29 cellular contexts compared by ENCODE assay signal in the genomic region with DNA sequence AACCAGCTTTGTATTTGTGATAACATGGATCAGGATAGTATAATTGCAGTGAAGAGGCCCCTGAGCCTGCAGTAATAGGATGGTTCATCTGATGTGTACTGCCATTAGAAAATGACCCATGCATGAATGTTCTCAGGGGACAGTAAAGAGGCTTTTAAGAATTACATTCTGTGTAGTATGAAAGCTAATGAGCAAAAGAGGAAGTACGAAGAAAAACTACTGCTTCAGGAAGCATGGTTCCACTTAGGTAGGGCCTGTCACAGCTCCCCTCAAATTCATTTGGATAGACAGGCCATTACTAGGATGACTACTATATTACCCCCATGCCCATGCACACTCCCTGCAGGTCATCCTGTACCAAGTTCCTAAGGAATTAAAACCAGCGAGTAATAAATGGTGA.
A peak's percentile ranks its signal among the peaks of the same experiment; 100 is the strongest.
DNase-seq lines count a peak whose midpoint lies in the region; ATAC-seq and TF ChIP-seq lines count a peak whose summit lies in the region.
"Had no signal": no experiment of that assay in that cellular context is flagged by ENCODE, and none has a peak within 500 bp of the region (broad histone marks: within the 10 kb centered on the region; RNA-seq: fewer than 3 reads in every experiment).

No MANE protein-coding gene starts in this region.

- H3K36me3 Mint-ChIP-seq in nephron progenitor cell (ENCODE audit: low read depth), result peaks cover 8% of the 10 kb centered on the region
- no peaks in the 10 kb centered on the region for H3K36me3 Mint-ChIP-seq in activated CD8-positive, alpha-beta memory T cell treated with anti-CD3 and anti-CD28 coated beads, Interleukin-2, amount 10 ng/mL, durations not matched to agents 7 days and 5 days
- H3K36me3 Mint-ChIP-seq: IgD-negative memory B cell, immature natural killer cell had no signal

- no peaks in the 10 kb centered on the region for H3F3A ChIP-seq in GM23248 (ENCODE audit: insufficient read depth)

- ATAC-seq in GM19351 (IDR thresholded peaks at IDR 0.05; ENCODE audit: unreplicated experiment), result peak; percentile 76
- no peak for ATAC-seq in activated CD8-positive, alpha-beta memory T cell treated with anti-CD3 and anti-CD28 coated beads, Interleukin-2, amount 10 ng/mL, durations not matched to agents 7 days and 5 days
- ATAC-seq: activated CD4-positive, alpha-beta T cell treated with anti-CD3 and anti-CD28 coated beads for 36 hours; upper lobe of right lung had no signal

- H3K9me3 ChIP-seq in OCI-LY7 (ENCODE audit: low read length) (no peaks in the 10 kb centered on the region), GM23248 (ENCODE audit: low read depth) (no peaks in the 10 kb centered on the region)
- H3K9me3 ChIP-seq: Caco-2, Peyer's patch, upper lobe of right lung had no signal

- POLR2A ChIA-PET in OCI-LY7 (lab: Charles Lee), result interaction anchor here (0.7 to 1.8 kb wide), 3 partner anchors 18 to 1261 kb away, joined by 3 to 4 read pairs (median 3); no protein-coding TSS in a partner anchor

- peak overlapping the region; percentile 59 for H2AFZ ChIP-seq in OCI-LY7 (ENCODE audit: low read length)
- H2AFZ ChIP-seq in GM23248, result no peak overlapping the region

- CTCF ChIA-PET in OCI-LY7 (lab: Charles Lee; ENCODE audit: unreplicated experiment), result no interaction called here
- CTCF ChIA-PET in activated CD8-positive, alpha-beta memory T cell treated with anti-CD3 and anti-CD28 coated beads, Interleukin-2, amount 10 ng/mL, durations not matched to agents 7 days and 5 days (lab: Charles Lee), result no interaction called here

- H3K79me2 ChIP-seq in OCI-LY7 (ENCODE audit: insufficient read depth, low read depth, low read length) (no peaks in the 10 kb centered on the region), GM23248 (ENCODE audit: insufficient read depth) (no peaks in the 10 kb centered on the region)

- TF ChIP-seq CTCF in OCI-LY7 (conservative IDR thresholded peaks at IDR 0.05; ENCODE audit: low read length), result no peak
- no peak for TF ChIP-seq CTCF in nephron progenitor cell (IDR thresholded peaks at IDR 0.05)

- H4K20me1 ChIP-seq in OCI-LY7 (ENCODE audit: insufficient read depth, low read length) (no peaks in the 10 kb centered on the region), GM23248 (ENCODE audit: insufficient read depth) (no peaks in the 10 kb centered on the region)

- 24 to 27% methylated on average over 2 of the region's 2 CpGs for WGBS in GM23248 (ENCODE audit: low coverage in 1 of 2, low lambda C conversion rate in 2 of 2, missing lambda C conversion rate in 2 of 2), 2 experiments

- H3K4me3 ChIP-seq in OCI-LY7 (ENCODE audit: low read depth, low read length, poor library complexity, severe bottlenecking), result no peak overlapping the region
- H3K4me3 ChIP-seq in GM23248, result no peak overlapping the region
- H3K4me3 ChIP-seq: Peyer's patch, skin epidermis, upper lobe of right lung had no signal

- H3K4me1 Mint-ChIP-seq in nephron progenitor cell, result peaks cover 75% of the 10 kb centered on the region
- no peaks in the 10 kb centered on the region for H3K4me1 Mint-ChIP-seq in activated CD8-positive, alpha-beta memory T cell treated with anti-CD3 and anti-CD28 coated beads, Interleukin-2, amount 10 ng/mL, durations not matched to agents 7 days and 5 days
- H3K4me1 Mint-ChIP-seq: activated CD4-positive, alpha-beta T cell treated with anti-CD3 and anti-CD28 coated beads for 36 hours; immature natural killer cell had no signal

- no peaks in the 10 kb centered on the region for H3K27me3 ChIP-seq in GM23248 (replicated peaks; ENCODE audit: insufficient read depth)
- H3K27me3 ChIP-seq: Peyer's patch, upper lobe of right lung had no signal

- H3K4me1 ChIP-seq in OCI-LY7 (ENCODE audit: insufficient read depth, low read length, poor library complexity, severe bottlenecking), result peaks cover 20% of the 10 kb centered on the region
- no peaks in the 10 kb centered on the region for H3K4me1 ChIP-seq in GM23248 (ENCODE audit: insufficient read depth)
- H3K4me1 ChIP-seq: Caco-2, Peyer's patch, upper lobe of right lung had no signal

- H3K4me3 Mint-ChIP-seq in nephron progenitor cell, result no peak overlapping the region
- no peak overlapping the region for H3K4me3 Mint-ChIP-seq in activated CD8-positive, alpha-beta memory T cell treated with anti-CD3 and anti-CD28 coated beads, Interleukin-2, amount 10 ng/mL, durations not matched to agents 7 days and 5 days
- H3K4me3 Mint-ChIP-seq: activated CD4-positive, alpha-beta T cell treated with anti-CD3 and anti-CD28 coated beads for 36 hours; activated T-cell treated with anti-CD3 and anti-CD28 coated beads, Interleukin-2, amount 50 U/mL, for 24 hours; IgD-negative memory B cell; immature natural killer cell had no signal

- DNase-seq in Kasumi-1 (lab: John Stamatoyannopoulos, UW) (peak; percentile 34 to 49), OCI-LY7 (ENCODE audit: low spot score) (peak; percentile 68), nephron progenitor cell (no peak), GM19238 (ENCODE audit: insufficient read length, low spot score) (no peak), GM23248 (no peak), DMS79 (lab: John Stamatoyannopoulos, UW) (no peak)
- no peak for DNase-seq in activated CD8-positive, alpha-beta memory T cell treated with anti-CD3 and anti-CD28 coated beads, Interleukin-2, amount 10 ng/mL, durations not matched to agents 7 days and 5 days
- DNase-seq: activated CD4-positive, alpha-beta T cell treated with anti-CD3 and anti-CD28 coated beads for 36 hours; activated CD8-positive, alpha-beta memory T cell treated with anti-CD3 and anti-CD28 coated beads for 24 hours; activated naive CD4-positive, alpha-beta T cell; activated T-cell treated with anti-CD3 and anti-CD28 coated beads, Interleukin-2, amount 50 U/mL, for 24 hours; C1 segment of cervical spinal cord; Caco-2; DMS79 treated with DMSO at 0.1 percent for 48 hours; effector memory CD4-positive, alpha-beta T cell; foreskin fibroblast; immature natural killer cell; MM.1S; NCI-H187 treated with DMSO at 0.1 percent for 48 hours; NCI-H345; NCI-H82; Peyer's patch; SIG-M5; stimulated activated CD4-positive, alpha-beta T cell treated with anti-CD3 and anti-CD28 coated beads, Interleukin-1b, Interleukin-23, amount 100 ng/mL, for 48 hours; T-helper 1 cell; upper lobe of right lung had no signal

- H3K9me2 ChIP-seq in OCI-LY7 (ENCODE audit: insufficient read depth, low read length) (no peaks in the 10 kb centered on the region), GM23248 (ENCODE audit: insufficient read depth) (no peaks in the 10 kb centered on the region)

- H3K9ac ChIP-seq in GM23248, result no peak overlapping the region

- H3K36me3 ChIP-seq in OCI-LY7 (ENCODE audit: insufficient read depth, low read length), result no peaks in the 10 kb centered on the region
- H3K36me3 ChIP-seq in GM23248 (ENCODE audit: low read depth), result no peaks in the 10 kb centered on the region
- H3K36me3 ChIP-seq: Peyer's patch, upper lobe of right lung had no signal

- no TSS peak for BruUV-seq in OCI-LY7 (replicated peaks; lab: Mats Ljungman, UMichigan)

- peaks cover 5% of the 10 kb centered on the region for H3K9me3 Mint-ChIP-seq in nephron progenitor cell
- no peaks in the 10 kb centered on the region for H3K9me3 Mint-ChIP-seq in activated CD8-positive, alpha-beta memory T cell treated with anti-CD3 and anti-CD28 coated beads, Interleukin-2, amount 10 ng/mL, durations not matched to agents 7 days and 5 days (ENCODE audit: low read depth)
- H3K9me3 Mint-ChIP-seq: activated T-cell treated with anti-CD3 and anti-CD28 coated beads, Interleukin-2, amount 50 U/mL, for 24 hours; IgD-negative memory B cell had no signal

- in situ Hi-C loops in GM23248 (cut with MboI), result no loop called here

- H3K27me3 Mint-ChIP-seq in nephron progenitor cell (ENCODE audit: low read depth, poor library complexity), result peaks cover 3% of the 10 kb centered on the region
- H3K27me3 Mint-ChIP-seq in activated CD8-positive, alpha-beta memory T cell treated with anti-CD3 and anti-CD28 coated beads, Interleukin-2, amount 10 ng/mL, durations not matched to agents 7 days and 5 days, result no peaks in the 10 kb centered on the region
- H3K27me3 Mint-ChIP-seq: activated CD4-positive, alpha-beta T cell treated with anti-CD3 and anti-CD28 coated beads for 36 hours; activated T-cell treated with anti-CD3 and anti-CD28 coated beads, Interleukin-2, amount 50 U/mL, for 24 hours; IgD-negative memory B cell had no signal

- H3K4me2 ChIP-seq in OCI-LY7 (ENCODE audit: low read length), result peak overlapping the region; percentile 18
- no peak overlapping the region for H3K4me2 ChIP-seq in GM23248 (ENCODE audit: unreplicated experiment)

- intact Hi-C loops in OCI-LY7 (cut with micrococcal nuclease; ENCODE audit: unreplicated experiment), result no loop called here

- H3K27ac Mint-ChIP-seq in nephron progenitor cell, result peak overlapping the region; percentile 50
- no peak overlapping the region for H3K27ac Mint-ChIP-seq in activated CD8-positive, alpha-beta memory T cell treated with anti-CD3 and anti-CD28 coated beads, Interleukin-2, amount 10 ng/mL, durations not matched to agents 7 days and 5 days
- H3K27ac Mint-ChIP-seq: activated CD4-positive, alpha-beta T cell treated with anti-CD3 and anti-CD28 coated beads for 36 hours; activated T-cell treated with anti-CD3 and anti-CD28 coated beads, Interleukin-2, amount 50 U/mL, for 24 hours; IgD-negative memory B cell; immature natural killer cell had no signal

- H3K27ac ChIP-seq in OCI-LY7 (ENCODE audit: low read depth, low read length, poor library complexity, severe bottlenecking) (no peak overlapping the region), GM23248 (no peak overlapping the region)
- H3K27ac ChIP-seq: Peyer's patch, skin epidermis, upper lobe of right lung had no signal

Comparison
In these comparisons a context has a peak if more than half of its experiments do, and no peak if none do; other contexts are left out.
1. DNase-seq: peak in Kasumi-1 (2 of 2) and OCI-LY7 (single experiment); none in nephron progenitor cell (single experiment), GM19238 (single experiment), activated CD8-positive, alpha-beta memory T cell treated with anti-CD3 and anti-CD28 coated beads, Interleukin-2, amount 10 ng/mL, durations not matched to agents 7 days and 5 days (single experiment), GM23248 (single experiment) and DMS79 (single experiment).